Comparison of ENCODE assay signal across 8 cellular contexts in the genomic region with DNA sequence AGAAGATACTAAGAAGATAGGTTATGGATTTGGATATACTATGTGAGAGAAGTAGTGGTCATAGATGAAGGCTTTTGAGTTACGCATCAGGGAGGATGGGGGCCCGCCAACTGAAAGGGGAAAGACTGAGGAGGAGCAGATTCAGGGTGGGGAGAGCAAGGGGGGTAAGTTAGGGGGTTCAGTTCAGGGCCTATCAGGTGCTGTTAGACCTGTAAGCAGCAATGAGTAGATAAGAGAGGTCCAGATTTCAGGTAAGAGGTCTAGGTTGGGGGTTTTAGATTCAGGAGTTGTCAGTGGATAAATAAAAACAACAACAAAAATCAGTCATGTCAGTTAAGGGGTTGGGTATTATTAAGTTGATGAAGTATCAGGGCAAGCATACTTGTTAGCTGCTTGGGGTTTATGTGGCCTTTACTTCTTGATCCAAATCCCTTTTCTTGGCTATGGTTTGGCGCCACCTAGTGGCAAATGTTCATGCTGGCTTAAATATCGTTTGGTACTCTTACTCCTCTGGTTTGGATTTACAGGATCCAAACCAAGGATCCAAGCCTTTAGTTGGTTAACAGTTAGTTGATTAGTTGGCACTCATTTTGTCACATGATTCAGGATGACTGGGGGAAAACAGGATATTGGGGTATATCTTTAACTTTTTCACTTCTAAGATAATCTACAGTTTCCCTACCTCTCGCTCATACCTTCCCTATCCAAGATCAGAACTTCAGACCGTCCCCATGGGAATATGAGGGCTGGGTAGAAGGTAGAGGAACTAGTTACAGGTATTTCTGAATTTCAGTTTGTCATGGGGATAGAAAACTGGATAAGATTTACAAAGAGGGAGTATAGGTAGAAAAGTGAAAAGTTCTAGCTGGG.
DNase-seq lines count a peak whose midpoint lies in the region; ATAC-seq and TF ChIP-seq lines count a peak whose summit lies in the region.

No MANE protein-coding gene starts in this region.

- no peaks in the 10 kb centered on the region for H3K27me3 ChIP-seq in IMR-90 (ENCODE audit: control insufficient read depth, insufficient read depth, low read length)
- H3K27me3 ChIP-seq in OCI-LY1 (ENCODE audit: insufficient read depth, low read length) = no peaks in the 10 kb centered on the region

- TF ChIP-seq POLR2A in IMR-90 (IDR thresholded peaks at IDR 0.05; ENCODE audit: low read depth, low read length) = peak; percentile 22; the same call in 1 of the 2 replicates

- H4K8ac ChIP-seq in IMR-90 (ENCODE audit: low read depth in 2 of 2, low read length in 2 of 2) = no peak overlapping the region

- DNase-seq in DMS114 treated with DMSO at 0.1 percent for 48 hours (lab: John Stamatoyannopoulos, UW; ENCODE audit: unreplicated experiment) = peak; percentile 56
- DNase-seq in IMR-90 = peak; percentile 88
- DNase-seq in activated CD8-positive, alpha-beta memory T cell treated with anti-CD3 and anti-CD28 coated beads, Interleukin-2, amount 50 U/mL, for 4 hours = peak; percentile 84
- peak; percentile 22 for DNase-seq in epithelial cell of prostate (ENCODE audit: low read depth, low spot score)
- peak; percentile 91 for DNase-seq in myocyte (ENCODE audit: low read depth)
- peak; percentile 62 to 78 for DNase-seq in stimulated activated CD8-positive, alpha-beta memory T cell treated with anti-CD3 and anti-CD28 coated beads, Interleukin-7, amount 100 ng/mL, for 1 hour (ENCODE audit: low read depth in 2 of 2)

- no peaks in the 10 kb centered on the region for H3F3A ChIP-seq in OCI-LY1 (ENCODE audit: insufficient read depth, low read length)

- H3K79me1 ChIP-seq in IMR-90 (ENCODE audit: low read depth in 1 of 2, low read length in 2 of 2) = peaks cover 5 to 24% of the 10 kb centered on the region in 2 experiments

- H3K18ac ChIP-seq in IMR-90 (ENCODE audit: low read depth, low read length) = no peak overlapping the region

- no peak overlapping the region for H4K91ac ChIP-seq in IMR-90 (ENCODE audit: insufficient read depth, low read depth, low read length)

- no peak overlapping the region for H3K4me3 ChIP-seq in IMR-90 (ENCODE audit: insufficient read depth, low read depth, low read length)
- H3K4me3 ChIP-seq in OCI-LY1 (ENCODE audit: low read depth, low read length, poor library complexity, severe bottlenecking) = no peak overlapping the region

- H3K4me1 ChIP-seq in IMR-90 (ENCODE audit: control insufficient read depth, insufficient read depth, low read length) (peaks cover 2% of the 10 kb centered on the region; the same call in 1 of the 2 replicates), OCI-LY1 (ENCODE audit: insufficient read depth, low read length, severe bottlenecking) (no peaks in the 10 kb centered on the region)

- H3K4ac ChIP-seq in IMR-90 (ENCODE audit: low read depth, low read length) = no peak overlapping the region

- CTCF ChIA-PET in IMR-90 (lab: Yijun Ruan, JAX) = interaction anchor here (0.6 to 1.6 kb wide), 9 partner anchors 10 to 164 kb away, joined by 3 to 6 read pairs (median 3); a partner anchor contains a TSS

- peak; percentile 91 for TF ChIP-seq CTCF in IMR-90 (conservative IDR thresholded peaks at IDR 0.05; ENCODE audit: low read depth, low read length)
- TF ChIP-seq CTCF in OCI-LY1 (IDR thresholded peaks at IDR 0.05; ENCODE audit: low read length) = peak; percentile 88

- H3K14ac ChIP-seq in IMR-90 (replicated peaks; ENCODE audit: low read depth, low read length) = no peak overlapping the region

- H3K9me3 ChIP-seq in IMR-90 (ENCODE audit: control insufficient read depth, insufficient read depth, low read length) = no peaks in the 10 kb centered on the region
- no peaks in the 10 kb centered on the region for H3K9me3 ChIP-seq in OCI-LY1 (ENCODE audit: low read length)

- H3K4me2 ChIP-seq in IMR-90 (ENCODE audit: low read depth, low read length) = no peak overlapping the region
- no peak overlapping the region for H3K4me2 ChIP-seq in OCI-LY1 (ENCODE audit: low read length)

- H3K9me2 ChIP-seq in OCI-LY1 (ENCODE audit: low read depth, low read length) = no peaks in the 10 kb centered on the region

- H2AK5ac ChIP-seq in IMR-90 (ENCODE audit: low read depth, low read length) = no peak overlapping the region

- POLR2A ChIA-PET in IMR-90 (lab: Charles Lee; ENCODE audit: unreplicated experiment) = no interaction called here

- H2AFZ ChIP-seq in IMR-90 (replicated peaks; ENCODE audit: low read length, poor library complexity) = no peak overlapping the region
- H2AFZ ChIP-seq in OCI-LY1 (ENCODE audit: low read length) = no peak overlapping the region

- H4K5ac ChIP-seq in IMR-90 (ENCODE audit: low read depth, low read length) = no peak overlapping the region

- peaks cover 3% of the 10 kb centered on the region; the same call in 1 of the 2 replicates for H3K9me1 ChIP-seq in IMR-90 (ENCODE audit: insufficient read depth, low read length)

- WGBS in IMR-90 (ENCODE audit: extremely low coverage in 2 of 2, insufficient read length in 1 of 2), 2 experiments = no CpG with 5 or more reads among the region's 6 CpGs

- H3K36me3 ChIP-seq in IMR-90 (ENCODE audit: control insufficient read depth, insufficient read depth, low read length) (peaks cover 16% of the 10 kb centered on the region), OCI-LY1 (ENCODE audit: insufficient read depth, low read length) (peaks cover 6% of the 10 kb centered on the region; the same call in 1 of the 2 replicates)

- H2AK9ac ChIP-seq in IMR-90 (replicated peaks; ENCODE audit: low read depth, low read length, poor library complexity) = no peak overlapping the region

- H2BK120ac ChIP-seq in IMR-90 (ENCODE audit: low read depth, low read length) = no peak overlapping the region

- H3K79me2 ChIP-seq in OCI-LY1 (ENCODE audit: insufficient read depth, low read length) = no peaks in the 10 kb centered on the region

- no peak overlapping the region for H2BK20ac ChIP-seq in IMR-90 (ENCODE audit: low read depth, low read length)

- no peak overlapping the region for H2BK5ac ChIP-seq in IMR-90 (ENCODE audit: low read depth, low read length, poor library complexity, severe bottlenecking)

- H4K20me1 ChIP-seq in IMR-90 (ENCODE audit: insufficient read depth, low read length) (peaks cover 14% of the 10 kb centered on the region; the same call in 1 of the 2 replicates), OCI-LY1 (ENCODE audit: insufficient read depth, low read length) (no peaks in the 10 kb centered on the region)

- no peak overlapping the region for H3K23ac ChIP-seq in IMR-90 (ENCODE audit: low read depth, low read length)

- no peak overlapping the region for H2BK15ac ChIP-seq in IMR-90 (ENCODE audit: low read depth, low read length)

- TF ChIP-seq RAD21 in IMR-90 (IDR thresholded peaks at IDR 0.05; ENCODE audit: low read length) = peak; percentile 90

- H3K9ac ChIP-seq in IMR-90 (ENCODE audit: low read depth, low read length) = no peak overlapping the region
- H3K9ac ChIP-seq in OCI-LY1 (ENCODE audit: low read length) = no peak overlapping the region

- H3K27ac ChIP-seq in IMR-90 (ENCODE audit: insufficient read depth, low read length) = no peak overlapping the region
- H3K27ac ChIP-seq in OCI-LY1 (ENCODE audit: low read depth, low read length, poor library complexity, severe bottlenecking) = no peak overlapping the region
- no peak overlapping the region for H3K27ac ChIP-seq in epithelial cell of prostate

- peak; percentile 90 for ATAC-seq in IMR-90 (ENCODE audit: low read depth)
- no peak for ATAC-seq in GM18873 (IDR thresholded peaks at IDR 0.05; ENCODE audit: low FRiP score, unreplicated experiment)

- dilution Hi-C loops in IMR-90 (cut with HindIII; ENCODE audit: low sequenced_read_pairs, unreplicated experiment) = no loop called here

- intact Hi-C loops in IMR-90 (cut with micrococcal nuclease) = loop anchor here (1.0 to 5.0 kb wide), 4 partner anchors 63 to 780 kb away; no protein-coding TSS in a partner anchor

- no peak overlapping the region for H3K56ac ChIP-seq in IMR-90 (ENCODE audit: extremely low read depth, insufficient read depth, low read length)

- BruUV-seq in IMR-90 (replicated peaks; lab: Mats Ljungman, UMichigan) = no TSS peak

- in situ Hi-C loops in IMR-90 (cut with MboI; ENCODE audit: low sequenced_read_pairs) = loop anchor here (5.0 to 25.0 kb wide), 2 partner anchors 150 to 360 kb away; a partner anchor contains a TSS

TF ChIP-seq in IMR-90, 13 proteins besides CTCF, POLR2A, EP300 and RAD21:
- TF ChIP-seq SMC3 (IDR thresholded peaks at IDR 0.05; ENCODE audit: low read depth, low read length) (peak; percentile 71), BHLHE40 (IDR thresholded peaks at IDR 0.05; ENCODE audit: low read depth, low read length) (no peak)
TF ChIP-seq in IMR-90: peak in this region for 1.

Comparison
In these comparisons a context has a peak if more than half of its experiments do, and no peak if none do; other contexts are left out.
1. DNase-seq: peak in every context shown above with its lines; median percentile 91 in myocyte; 88 in IMR-90; 84 in activated CD8-positive, alpha-beta memory T cell treated with anti-CD3 and anti-CD28 coated beads, Interleukin-2, amount 50 U/mL, for 4 hours; 70 in stimulated activated CD8-positive, alpha-beta memory T cell treated with anti-CD3 and anti-CD28 coated beads, Interleukin-7, amount 100 ng/mL, for 1 hour; 56 in DMS114 treated with DMSO at 0.1 percent for 48 hours; 22 in epithelial cell of prostate.